Comparison of ENCODE assay signal across 1 cellular context in genomic region chr7:17968791-17969715, GRCh38.
TF ChIP-seq lines count a peak whose summit lies in the region.

No MANE protein-coding gene starts in this region.

TF ChIP-seq in H1, 55 proteins besides CTCF, POLR2A, EP300 and RAD21 (continued from another document):
- TF ChIP-seq NANOG (IDR thresholded peaks at IDR 0.05; ENCODE audit: insufficient read depth, low read depth, low read length, poor library complexity, severe bottlenecking) (no peak), EZH2 (IDR thresholded peaks at IDR 0.05; ENCODE audit: low read depth, low read length, severe bottlenecking) (no peak), KDM5A (IDR thresholded peaks at IDR 0.05; ENCODE audit: low read length) (no peak), TAF7 (optimal IDR thresholded peaks at IDR 0.05; ENCODE audit: borderline replicate concordance, low read depth, low read length) (no peak), NRF1 (IDR thresholded peaks at IDR 0.05; ENCODE audit: low read depth, low read length) (no peak), KDM4A (IDR thresholded peaks at IDR 0.05; ENCODE audit: low read depth, low read length, severe bottlenecking) (no peak), TCF12 (IDR thresholded peaks at IDR 0.05; ENCODE audit: low read depth, low read length) (no peak), GTF2F1 (IDR thresholded peaks at IDR 0.05; ENCODE audit: borderline replicate concordance, low read depth, low read length) (no peak), RXRA (IDR thresholded peaks at IDR 0.05; ENCODE audit: insufficient read depth, low read depth, low read length) (no peak), BRCA1 (IDR thresholded peaks at IDR 0.05; ENCODE audit: low read depth, low read length) (no peak), CBX8 (IDR thresholded peaks at IDR 0.05; ENCODE audit: borderline replicate concordance, low read depth, low read length) (no peak), ASH2L (IDR thresholded peaks at IDR 0.05; ENCODE audit: low read length) (no peak)
- TF ChIP-seq, protein P1, sequence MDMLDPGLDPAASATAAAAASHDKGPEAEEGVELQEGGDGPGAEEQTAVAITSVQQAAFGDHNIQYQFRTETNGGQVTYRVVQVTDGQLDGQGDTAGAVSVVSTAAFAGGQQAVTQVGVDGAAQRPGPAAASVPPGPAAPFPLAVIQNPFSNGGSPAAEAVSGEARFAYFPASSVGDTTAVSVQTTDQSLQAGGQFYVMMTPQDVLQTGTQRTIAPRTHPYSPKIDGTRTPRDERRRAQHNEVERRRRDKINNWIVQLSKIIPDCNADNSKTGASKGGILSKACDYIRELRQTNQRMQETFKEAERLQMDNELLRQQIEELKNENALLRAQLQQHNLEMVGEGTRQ (IDR thresholded peaks at IDR 0.05; ENCODE audit: low read length): no peak
